ENCODE assay signal across 14 cellular contexts in genomic region chr10:31071232-31071999, GRCh38. TPM values are rescaled to one million over a fixed set of nuclear protein-coding genes. Genes with fewer than 3 reads are reported as not detected.
A peak's percentile ranks its signal among the peaks of the same experiment; 100 is the strongest.
DNase-seq lines count a peak whose midpoint lies in the region; ATAC-seq and TF ChIP-seq lines count a peak whose summit lies in the region.
"Had no signal": no experiment of that assay in that cellular context is flagged by ENCODE, and none has a peak within 500 bp of the region (broad histone marks: within the 10 kb centered on the region; RNA-seq: fewer than 3 reads in every experiment).

No MANE protein-coding gene starts in this region.

- H3K27me3 ChIP-seq in adipocyte (replicated peaks; ENCODE audit: control insufficient read depth, insufficient read depth, low read length) = no peaks in the 10 kb centered on the region
- no peaks in the 10 kb centered on the region for H3K27me3 ChIP-seq in foreskin keratinocyte
- H3K27me3 ChIP-seq: ovary had no signal

- no peak for TF ChIP-seq CTCF in foreskin keratinocyte (conservative IDR thresholded peaks at IDR 0.05)

- H3K27ac ChIP-seq in foreskin keratinocyte = no peak overlapping the region
- H3K27ac ChIP-seq: ovary had no signal

- H3K36me3 ChIP-seq in adipocyte (ENCODE audit: control insufficient read depth, insufficient read depth, low read length, severe bottlenecking) = no peaks in the 10 kb centered on the region
- H3K36me3 ChIP-seq: ovary had no signal

- peak overlapping the region; percentile 44 for H3K4me3 ChIP-seq in adipocyte (ENCODE audit: low read length)
- H3K4me3 ChIP-seq: K562, ovary had no signal

- ATAC-seq in foreskin keratinocyte = peak; percentile 80
- no peak for ATAC-seq in HG03521 (IDR thresholded peaks at IDR 0.05; ENCODE audit: unreplicated experiment)
- ATAC-seq: K562 had no signal

- H3K4me1 ChIP-seq in adipocyte (ENCODE audit: control insufficient read depth, insufficient read depth, low read length) (peaks cover 46% of the 10 kb centered on the region), foreskin keratinocyte (peaks cover 15% of the 10 kb centered on the region)

- DNase-seq in EL = peak; percentile 77
- DNase-seq in adipocyte (ENCODE audit: low read depth) = peak; percentile 63
- peak in 1 of 2 donors; percentile 63 for DNase-seq in foreskin keratinocyte
- peak; percentile 60 for DNase-seq in renal cortical epithelial cell (ENCODE audit: low read depth)
- DNase-seq in superior temporal gyrus (ENCODE audit: extremely low spot score) = no peak
- no peak for DNase-seq in activated T-cell treated with anti-CD3 and anti-CD28 coated beads, Interleukin-2, amount 50 U/mL, for 48 hours
- DNase-seq in mesenteric fat pad (ENCODE audit: low spot score) = no peak
- DNase-seq: dermis blood vessel endothelial cell; NCI-H1694; NCI-H526 treated with DMSO at 0.1 percent for 48 hours; ovary; stimulated activated CD4-positive, alpha-beta T cell treated with anti-CD3 and anti-CD28 coated beads, Interleukin-2, amount 100 ng/mL, for 24 hours had no signal

- H3K9me3 ChIP-seq in adipocyte (ENCODE audit: control insufficient read depth, low read length) = no peaks in the 10 kb centered on the region
- H3K9me3 ChIP-seq: ovary had no signal

- peak overlapping the region; percentile 70 for H3K9ac ChIP-seq in adipocyte (ENCODE audit: low read length)

RNA-seq across cellular contexts. Expression of gene ZNF438, which starts 39.8 kb away (rescaled TPM):
- 2.7 and 2.8 TPM in 2 replicates for total RNA-seq in foreskin keratinocyte
- 2.0 TPM in 2 replicates for polyA plus RNA-seq in foreskin keratinocyte
- total RNA-seq in renal cortical epithelial cell = 2.1 and 3.9 TPM in 2 replicates
- total RNA-seq in mesenteric fat pad = 9.4 TPM

Comparison
In these comparisons a context has a peak if more than half of its experiments do, and no peak if none do; other contexts are left out.
1. DNase-seq: peak in EL (single experiment), adipocyte (single experiment) and renal cortical epithelial cell (single experiment); none in superior temporal gyrus (single experiment), activated T-cell treated with anti-CD3 and anti-CD28 coated beads, Interleukin-2, amount 50 U/mL, for 48 hours (0 of 2) and mesenteric fat pad (single experiment).